17 cellular contexts compared by ENCODE assay signal in the genomic region with DNA sequence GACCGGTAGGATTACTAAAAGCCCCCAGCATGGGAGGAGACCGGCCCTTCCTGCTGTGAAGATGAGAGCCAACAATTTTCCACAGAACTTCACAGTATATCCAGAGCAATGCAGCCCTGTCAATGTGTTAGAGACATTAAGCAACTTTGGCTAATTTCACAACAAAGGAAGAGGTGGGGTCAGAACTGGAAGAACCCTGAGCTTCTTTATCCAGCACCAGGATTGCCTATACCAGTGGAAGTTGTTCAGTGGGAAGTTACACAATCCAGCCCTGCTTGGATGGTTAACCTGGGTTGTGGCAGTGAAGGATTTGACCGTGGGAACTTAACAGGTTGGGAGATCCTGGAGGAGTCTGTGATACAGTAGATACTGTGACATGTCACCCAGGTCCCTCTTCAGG.
A peak's percentile ranks its signal among the peaks of the same experiment; 100 is the strongest.
DNase-seq lines count a peak whose midpoint lies in the region; ATAC-seq and TF ChIP-seq lines count a peak whose summit lies in the region.
"Had no signal": no experiment of that assay in that cellular context is flagged by ENCODE, and none has a peak within 500 bp of the region (broad histone marks: within the 10 kb centered on the region; RNA-seq: fewer than 3 reads in every experiment).

No MANE protein-coding gene starts in this region.

- H3K27me3 ChIP-seq in cardiac muscle cell (no peaks in the 10 kb centered on the region), adipocyte (replicated peaks; ENCODE audit: control insufficient read depth, insufficient read depth, low read length) (no peaks in the 10 kb centered on the region), upper lobe of left lung (no peaks in the 10 kb centered on the region)
- H3K27me3 ChIP-seq: uterus had no signal

- TF ChIP-seq POLR2A in upper lobe of left lung (IDR thresholded peaks at IDR 0.05): no peak

- DNase-seq in cardiac muscle cell (ENCODE audit: low read depth in 1 of 2, low spot score in 1 of 2) (peak in 1 of 2 donors; percentile 89), Right ventricle myocardium inferior (ENCODE audit: missing footprints) (no peak), adipocyte (ENCODE audit: low read depth) (peak; percentile 73), left ventricle myocardium superior (no peak), upper lobe of left lung (no peak), NCI-H526 (lab: John Stamatoyannopoulos, UW) (no peak)
- no peak for DNase-seq in activated naive CD4-positive, alpha-beta T cell treated with anti-CD3 and anti-CD28 coated beads, Interleukin-2, amount 50 U/mL, for 16 hours
- DNase-seq: activated naive CD8-positive, alpha-beta T cell treated with anti-CD3 and anti-CD28 coated beads for 36 hours; activated T-cell treated with anti-CD3 and anti-CD28 coated beads, Interleukin-2, amount 50 U/mL, for 1 hour; cerebellar nuclear complex; COR-L47; NCI-H1048; NCI-H2171; spleen; stimulated activated naive CD8-positive, alpha-beta T cell treated with anti-CD3 and anti-CD28 coated beads, Interleukin-15, Interleukin-2, amounts not matched to agents 100 U/mL and 50 U/mL, for 24 hours; uterus had no signal

- no peak overlapping the region for H3K9ac ChIP-seq in adipocyte (ENCODE audit: low read length)

- no peak for TF ChIP-seq EP300 in upper lobe of left lung (IDR thresholded peaks at IDR 0.05)

- WGBS in upper lobe of left lung, 2 donors: 54 to 76% methylated on average over 3 of the region's 3 CpGs

- ATAC-seq in Right ventricle myocardium inferior (no peak), left ventricle myocardium superior (peak; percentile 29), upper lobe of left lung (ENCODE audit: low FRiP score in 2 of 2) (peak; percentile 47 to 63), GM18858 (IDR thresholded peaks at IDR 0.05; ENCODE audit: unreplicated experiment) (no peak)
- ATAC-seq: stimulated activated naive CD8-positive, alpha-beta T cell treated with anti-CD3 and anti-CD28 coated beads, Interleukin-15, Interleukin-2, amounts not matched to agents 100 U/mL and 50 U/mL, for 24 hours had no signal

- H3K4me1 ChIP-seq in cardiac muscle cell (ENCODE audit: low read depth) (peaks cover 5% of the 10 kb centered on the region), adipocyte (ENCODE audit: control insufficient read depth, insufficient read depth, low read length) (peaks cover 14% of the 10 kb centered on the region), upper lobe of left lung (peaks cover 0 to 4% (median 0%) of the 10 kb centered on the region in 4 donors)
- H3K4me1 ChIP-seq: uterus had no signal

- intact Hi-C loops in Right ventricle myocardium inferior (cut with DNase I) (no loop called here), left ventricle myocardium superior (cut with micrococcal nuclease) (no loop called here)

- no peaks in the 10 kb centered on the region for H3K9me3 ChIP-seq in cardiac muscle cell (ENCODE audit: low read depth)
- no peaks in the 10 kb centered on the region for H3K9me3 ChIP-seq in adipocyte (ENCODE audit: control insufficient read depth, low read length)
- H3K9me3 ChIP-seq in upper lobe of left lung: no peaks in the 10 kb centered on the region
- H3K9me3 ChIP-seq: spleen, uterus had no signal

- peak overlapping the region; percentile 82 for H3K27ac ChIP-seq in cardiac muscle cell
- no peak overlapping the region for H3K27ac ChIP-seq in upper lobe of left lung
- H3K27ac ChIP-seq: spleen, uterus had no signal

- no peak overlapping the region for H3K4me3 ChIP-seq in cardiac muscle cell
- H3K4me3 ChIP-seq in adipocyte (ENCODE audit: low read length): no peak overlapping the region
- H3K4me3 ChIP-seq in upper lobe of left lung: no peak overlapping the region
- H3K4me3 ChIP-seq: spleen, uterus had no signal

- H3K36me3 ChIP-seq in cardiac muscle cell: peaks cover 99% of the 10 kb centered on the region
- H3K36me3 ChIP-seq in adipocyte (ENCODE audit: control insufficient read depth, insufficient read depth, low read length, severe bottlenecking): peaks cover 99% of the 10 kb centered on the region
- H3K36me3 ChIP-seq in upper lobe of left lung: no peaks in the 10 kb centered on the region
- H3K36me3 ChIP-seq: spleen, uterus had no signal

- TF ChIP-seq CTCF in cardiac muscle cell (IDR thresholded peaks at IDR 0.05; ENCODE audit: low read depth, low read length) (no peak), upper lobe of left lung (IDR thresholded peaks at IDR 0.05) (no peak)

Comparison
In these comparisons a context has a peak if more than half of its experiments do, and no peak if none do; other contexts are left out.
1. ATAC-seq: peak in left ventricle myocardium superior (single experiment) and upper lobe of left lung (2 of 2); none in Right ventricle myocardium inferior (single experiment) and GM18858 (single experiment).